8 cellular contexts compared by ENCODE assay signal in genomic region chr5:172932313-172933017, GRCh38. TPM values are rescaled to one million over a fixed set of nuclear protein-coding genes. Genes with fewer than 3 reads are reported as not detected.
DNase-seq lines count a peak whose midpoint lies in the region; ATAC-seq and TF ChIP-seq lines count a peak whose summit lies in the region.

No MANE protein-coding gene starts in this region.

- intact Hi-C loops in PC-9 (cut with micrococcal nuclease; ENCODE audit: unreplicated experiment): loop anchor here (1.0 kb wide), 4 partner anchors 162 to 453 kb away; no protein-coding TSS in a partner anchor
- intact Hi-C loops in stomach (cut with DNase I; ENCODE audit: low total_unique reads): loop anchor here (2.0 kb wide), 1 partner anchor 220 kb away; no protein-coding TSS in a partner anchor

- no peak overlapping the region for H2AFZ ChIP-seq in PC-9
- no peak overlapping the region for H2AFZ ChIP-seq in neural progenitor cell (replicated peaks)

- no peaks in the 10 kb centered on the region for H3K79me2 ChIP-seq in PC-9 (ENCODE audit: low read depth)
- no peaks in the 10 kb centered on the region for H3K79me2 ChIP-seq in neural progenitor cell (ENCODE audit: low read depth)

- peaks cover 22% of the 10 kb centered on the region for H3K4me1 ChIP-seq in PC-9 (replicated peaks; ENCODE audit: insufficient read depth)
- no peaks in the 10 kb centered on the region for H3K4me1 ChIP-seq in neural progenitor cell
- peaks cover 0 to 24% (median 15%) of the 10 kb centered on the region in 4 donors for H3K4me1 ChIP-seq in stomach

- CTCF ChIA-PET in PC-9 (lab: Charles Lee): interaction anchor here (0.6 to 3.3 kb wide), 3 partner anchors 9 to 218 kb away, joined by 4 to 19 read pairs (median 6); no protein-coding TSS in a partner anchor

- peaks cover 5% of the 10 kb centered on the region for H3K4me1 Mint-ChIP-seq in activated T-cell treated with anti-CD3 and anti-CD28 coated beads, Interleukin-2, amount 50 U/mL, for 72 hours (ENCODE audit: low read depth)
- peaks cover 15% of the 10 kb centered on the region for H3K4me1 Mint-ChIP-seq in neural progenitor cell

- H3K4me2 ChIP-seq in PC-9: no peak overlapping the region
- no peak overlapping the region for H3K4me2 ChIP-seq in neural progenitor cell

- no peak overlapping the region for H3K27ac Mint-ChIP-seq in activated T-cell treated with anti-CD3 and anti-CD28 coated beads, Interleukin-2, amount 50 U/mL, for 72 hours
- H3K27ac Mint-ChIP-seq in neural progenitor cell: peak overlapping the region; percentile 42

- no peaks in the 10 kb centered on the region for H4K20me1 ChIP-seq in PC-9 (ENCODE audit: insufficient read depth)
- H4K20me1 ChIP-seq in neural progenitor cell (ENCODE audit: low read depth): no peaks in the 10 kb centered on the region

- H3K27me3 ChIP-seq in PC-9 (ENCODE audit: insufficient read depth, low read depth): no peaks in the 10 kb centered on the region
- H3K27me3 ChIP-seq in neural progenitor cell: no peaks in the 10 kb centered on the region
- no peaks in the 10 kb centered on the region for H3K27me3 ChIP-seq in stomach

- H3K4me3 Mint-ChIP-seq in activated T-cell treated with anti-CD3 and anti-CD28 coated beads, Interleukin-2, amount 50 U/mL, for 72 hours: no peak overlapping the region
- H3K4me3 Mint-ChIP-seq in neural progenitor cell: no peak overlapping the region

- H3F3A ChIP-seq in PC-9 (ENCODE audit: insufficient read depth, low read depth): peaks cover 29% of the 10 kb centered on the region
- H3F3A ChIP-seq in neural progenitor cell (ENCODE audit: low read depth): no peaks in the 10 kb centered on the region

- no peak for TF ChIP-seq EP300 in stomach (IDR thresholded peaks at IDR 0.05)

- H3K36me3 ChIP-seq in PC-9 (ENCODE audit: low read depth) (0 out of 2 replicates have a peak, but pooled peaks cover 10% of the 10 kb centered on the region), neural progenitor cell (no peaks in the 10 kb centered on the region), stomach (peaks cover 17 to 68% (median 61%) of the 10 kb centered on the region in 4 donors)

- TF ChIP-seq CTCF in PC-9 (conservative IDR thresholded peaks at IDR 0.05): peak; percentile 85
- TF ChIP-seq CTCF in fibroblast of mammary gland (conservative IDR thresholded peaks at IDR 0.05; ENCODE audit: control insufficient read depth, insufficient read depth, low read depth, low read length): peak; percentile 82
- TF ChIP-seq CTCF in neural progenitor cell (IDR thresholded peaks at IDR 0.05): peak; percentile 94
- peak in 5 of 7 experiments; percentile 92 to 96 (median 95) for TF ChIP-seq CTCF in stomach (IDR thresholded peaks at IDR 0.05)

- no peak overlapping the region for H3K27ac ChIP-seq in PC-9
- H3K27ac ChIP-seq in neural progenitor cell: no peak overlapping the region
- peak overlapping the region in 3 of 5 donors; percentile 45 to 95 (median 79) for H3K27ac ChIP-seq in stomach

- TF ChIP-seq POLR2A in stomach (IDR thresholded peaks at IDR 0.05): no peak

- no peaks in the 10 kb centered on the region for H3K27me3 Mint-ChIP-seq in activated T-cell treated with anti-CD3 and anti-CD28 coated beads, Interleukin-2, amount 50 U/mL, for 72 hours (ENCODE audit: low read depth)
- H3K27me3 Mint-ChIP-seq in neural progenitor cell (ENCODE audit: insufficient read depth, low read depth): peaks cover 6% of the 10 kb centered on the region

- no peak overlapping the region for H3K4me3 ChIP-seq in PC-9
- H3K4me3 ChIP-seq in fibroblast of mammary gland (ENCODE audit: control insufficient read depth, low read depth, low read length): no peak overlapping the region
- no peak overlapping the region for H3K4me3 ChIP-seq in neural progenitor cell
- H3K4me3 ChIP-seq in stomach: no peak overlapping the region

- H3K9me3 ChIP-seq in PC-9 (ENCODE audit: insufficient read depth, low read depth): no peaks in the 10 kb centered on the region
- no peaks in the 10 kb centered on the region for H3K9me3 ChIP-seq in neural progenitor cell (ENCODE audit: low read depth)
- H3K9me3 ChIP-seq in stomach: no peaks in the 10 kb centered on the region

- peaks cover 0 to 2% of the 10 kb centered on the region in 2 donors for H3K36me3 Mint-ChIP-seq in activated T-cell treated with anti-CD3 and anti-CD28 coated beads, Interleukin-2, amount 50 U/mL, for 72 hours (ENCODE audit: insufficient read depth in 2 of 2)
- H3K36me3 Mint-ChIP-seq in neural progenitor cell: peaks cover 11% of the 10 kb centered on the region

- H3K9me2 ChIP-seq in PC-9 (ENCODE audit: insufficient read depth): no peaks in the 10 kb centered on the region

- BruUV-seq in PC-9 (replicated peaks; lab: Mats Ljungman, UMichigan): no TSS peak

- POLR2A ChIA-PET in PC-9 (lab: Charles Lee; ENCODE audit: unreplicated experiment): interaction anchor here (0.6 kb wide), 1 partner anchor 51 kb away, joined by 3 read pairs; no protein-coding TSS in a partner anchor

- peak; percentile 42 for DNase-seq in NK-92 treated with Interleukin-12 subunit alpha and Interleukin-12 subunit beta, amount 100 ng/mL, for 24 hours (lab: John Stamatoyannopoulos, UW)
- DNase-seq in NK-92 (lab: John Stamatoyannopoulos, UW; ENCODE audit: unreplicated experiment) (no peak), PC-9 (peak in 1 of 2 experiments; percentile 70), fibroblast of mammary gland (ENCODE audit: low read depth) (peak; percentile 69), neural progenitor cell (ENCODE audit: low spot score) (peak; percentile 76), stomach (peak; percentile 86)
- peak; percentile 71 to 77 for DNase-seq in activated T-cell treated with anti-CD3 and anti-CD28 coated beads, Interleukin-2, amount 50 U/mL, for 72 hours

- WGBS in stomach, 5 donors: 16 to 20% (median 17%) methylated on average over 16 to 22 of the region's 22 CpGs

- peak; percentile 75 for ATAC-seq in HG03280 (IDR thresholded peaks at IDR 0.05; ENCODE audit: unreplicated experiment)
- ATAC-seq in activated T-cell treated with anti-CD3 and anti-CD28 coated beads, Interleukin-2, amount 50 U/mL, for 72 hours (replicated peaks in 1 of 2): peak; percentile 86 to 91

- no peaks in the 10 kb centered on the region for H3K9me3 Mint-ChIP-seq in activated T-cell treated with anti-CD3 and anti-CD28 coated beads, Interleukin-2, amount 50 U/mL, for 72 hours
- no peaks in the 10 kb centered on the region for H3K9me3 Mint-ChIP-seq in neural progenitor cell

- no peak overlapping the region for H3K9ac ChIP-seq in neural progenitor cell

RNA-seq across cellular contexts. Expression of gene RPL26L1, which starts 26.8 kb away (rescaled TPM):
- total RNA-seq in PC-9 (2021) (54.4 and 87.1 TPM in 2 replicates), neural progenitor cell (ENCODE audit: low replicate concordance) (55.7 and 99.3 TPM in 2 replicates), stomach (10 to 100 TPM in 4 of 5 donors, 1 to 10 TPM in 1; 7.0 to 51.6 (median 21.9) TPM)
- 10 to 100 TPM; 33.6 to 34.6 TPM for total RNA-seq in activated T-cell treated with anti-CD3 and anti-CD28 coated beads, Interleukin-2, amount 50 U/mL, for 72 hours
- 10 to 100 TPM; 39.9 to 62.1 (median 60.8) TPM for polyA plus RNA-seq in stomach

RNA-seq across cellular contexts. Expression of gene ATP6V0E1, which starts 51.1 kb away (rescaled TPM):
- total RNA-seq in PC-9 (2021) (190 and 251 TPM in 2 replicates), neural progenitor cell (ENCODE audit: low replicate concordance) (43.7 and 72.4 TPM in 2 replicates), stomach (100 to 1,000 TPM in 4 of 5 donors, 10 to 100 TPM in 1; 18.0 to 134 (median 127) TPM)
- total RNA-seq in activated T-cell treated with anti-CD3 and anti-CD28 coated beads, Interleukin-2, amount 50 U/mL, for 72 hours: 100 to 1,000 TPM; 105 to 117 TPM
- polyA plus RNA-seq in stomach: 100 to 1,000 TPM; 158 to 328 (median 246) TPM

Comparison
In these comparisons a context has a peak if more than half of its experiments do, and no peak if none do; other contexts are left out.
1. H3K27ac ChIP-seq: peak in stomach (3 of 5); none in PC-9 (single experiment) and neural progenitor cell (single experiment).
2. Peak in every context shown above with its lines, with median percentiles within 50 percentile points of each other: CTCF ChIP-seq.